1 cellular context compared by ENCODE assay signal in the genomic region with DNA sequence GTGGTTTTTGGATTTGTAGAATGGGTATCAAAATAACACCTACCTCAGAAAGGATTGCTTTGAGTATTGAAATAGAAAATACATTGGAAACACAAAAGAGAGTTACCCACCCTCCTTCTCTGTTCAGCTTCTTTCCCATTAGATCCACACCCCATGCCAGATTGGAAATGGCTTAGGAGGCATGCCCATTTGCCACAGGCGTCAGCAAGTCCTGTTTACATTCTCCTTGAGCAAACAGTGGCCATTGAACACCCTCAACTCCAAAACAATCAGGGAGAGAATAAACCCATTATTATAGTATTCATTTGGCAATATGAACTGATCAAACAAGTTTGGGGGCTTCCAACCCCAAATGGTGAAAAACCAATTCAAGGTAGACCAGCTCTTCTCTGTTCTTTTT.
TF ChIP-seq lines count a peak whose summit lies in the region.

No MANE protein-coding gene starts in this region.

TF ChIP-seq in GM23338, 12 proteins besides CTCF, POLR2A, EP300 and RAD21:
- TF ChIP-seq ZNF114 (CRISPR knock-in tag; IDR thresholded peaks at IDR 0.05) (no peak), STAT1 (IDR thresholded peaks at IDR 0.05; ENCODE audit: unreplicated experiment) (no peak), ZNF331 (CRISPR knock-in tag; IDR thresholded peaks at IDR 0.05; ENCODE audit: low read depth) (no peak), NANOG (IDR thresholded peaks at IDR 0.05; ENCODE audit: borderline replicate concordance) (no peak), EZH2phosphoT487 (IDR thresholded peaks at IDR 0.05; ENCODE audit: unreplicated experiment) (no peak), POLR2AphosphoS5 (IDR thresholded peaks at IDR 0.05; ENCODE audit: low read depth) (no peak), JUNB (IDR thresholded peaks at IDR 0.05; ENCODE audit: unreplicated experiment) (no peak), EZH2 (IDR thresholded peaks at IDR 0.05; ENCODE audit: low read depth, unreplicated experiment) (no peak), CREB1 (CRISPR knock-in tag; IDR thresholded peaks at IDR 0.05; ENCODE audit: low read depth) (no peak)
- TF ChIP-seq, protein P1, sequence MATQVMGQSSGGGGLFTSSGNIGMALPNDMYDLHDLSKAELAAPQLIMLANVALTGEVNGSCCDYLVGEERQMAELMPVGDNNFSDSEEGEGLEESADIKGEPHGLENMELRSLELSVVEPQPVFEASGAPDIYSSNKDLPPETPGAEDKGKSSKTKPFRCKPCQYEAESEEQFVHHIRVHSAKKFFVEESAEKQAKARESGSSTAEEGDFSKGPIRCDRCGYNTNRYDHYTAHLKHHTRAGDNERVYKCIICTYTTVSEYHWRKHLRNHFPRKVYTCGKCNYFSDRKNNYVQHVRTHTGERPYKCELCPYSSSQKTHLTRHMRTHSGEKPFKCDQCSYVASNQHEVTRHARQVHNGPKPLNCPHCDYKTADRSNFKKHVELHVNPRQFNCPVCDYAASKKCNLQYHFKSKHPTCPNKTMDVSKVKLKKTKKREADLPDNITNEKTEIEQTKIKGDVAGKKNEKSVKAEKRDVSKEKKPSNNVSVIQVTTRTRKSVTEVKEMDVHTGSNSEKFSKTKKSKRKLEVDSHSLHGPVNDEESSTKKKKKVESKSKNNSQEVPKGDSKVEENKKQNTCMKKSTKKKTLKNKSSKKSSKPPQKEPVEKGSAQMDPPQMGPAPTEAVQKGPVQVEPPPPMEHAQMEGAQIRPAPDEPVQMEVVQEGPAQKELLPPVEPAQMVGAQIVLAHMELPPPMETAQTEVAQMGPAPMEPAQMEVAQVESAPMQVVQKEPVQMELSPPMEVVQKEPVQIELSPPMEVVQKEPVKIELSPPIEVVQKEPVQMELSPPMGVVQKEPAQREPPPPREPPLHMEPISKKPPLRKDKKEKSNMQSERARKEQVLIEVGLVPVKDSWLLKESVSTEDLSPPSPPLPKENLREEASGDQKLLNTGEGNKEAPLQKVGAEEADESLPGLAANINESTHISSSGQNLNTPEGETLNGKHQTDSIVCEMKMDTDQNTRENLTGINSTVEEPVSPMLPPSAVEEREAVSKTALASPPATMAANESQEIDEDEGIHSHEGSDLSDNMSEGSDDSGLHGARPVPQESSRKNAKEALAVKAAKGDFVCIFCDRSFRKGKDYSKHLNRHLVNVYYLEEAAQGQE (IDR thresholded peaks at IDR 0.05; ENCODE audit: unreplicated experiment): no peak
- TF ChIP-seq, protein P2, sequence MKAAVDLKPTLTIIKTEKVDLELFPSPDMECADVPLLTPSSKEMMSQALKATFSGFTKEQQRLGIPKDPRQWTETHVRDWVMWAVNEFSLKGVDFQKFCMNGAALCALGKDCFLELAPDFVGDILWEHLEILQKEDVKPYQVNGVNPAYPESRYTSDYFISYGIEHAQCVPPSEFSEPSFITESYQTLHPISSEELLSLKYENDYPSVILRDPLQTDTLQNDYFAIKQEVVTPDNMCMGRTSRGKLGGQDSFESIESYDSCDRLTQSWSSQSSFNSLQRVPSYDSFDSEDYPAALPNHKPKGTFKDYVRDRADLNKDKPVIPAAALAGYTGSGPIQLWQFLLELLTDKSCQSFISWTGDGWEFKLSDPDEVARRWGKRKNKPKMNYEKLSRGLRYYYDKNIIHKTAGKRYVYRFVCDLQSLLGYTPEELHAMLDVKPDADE (IDR thresholded peaks at IDR 0.05): no peak
- TF ChIP-seq, protein P3, sequence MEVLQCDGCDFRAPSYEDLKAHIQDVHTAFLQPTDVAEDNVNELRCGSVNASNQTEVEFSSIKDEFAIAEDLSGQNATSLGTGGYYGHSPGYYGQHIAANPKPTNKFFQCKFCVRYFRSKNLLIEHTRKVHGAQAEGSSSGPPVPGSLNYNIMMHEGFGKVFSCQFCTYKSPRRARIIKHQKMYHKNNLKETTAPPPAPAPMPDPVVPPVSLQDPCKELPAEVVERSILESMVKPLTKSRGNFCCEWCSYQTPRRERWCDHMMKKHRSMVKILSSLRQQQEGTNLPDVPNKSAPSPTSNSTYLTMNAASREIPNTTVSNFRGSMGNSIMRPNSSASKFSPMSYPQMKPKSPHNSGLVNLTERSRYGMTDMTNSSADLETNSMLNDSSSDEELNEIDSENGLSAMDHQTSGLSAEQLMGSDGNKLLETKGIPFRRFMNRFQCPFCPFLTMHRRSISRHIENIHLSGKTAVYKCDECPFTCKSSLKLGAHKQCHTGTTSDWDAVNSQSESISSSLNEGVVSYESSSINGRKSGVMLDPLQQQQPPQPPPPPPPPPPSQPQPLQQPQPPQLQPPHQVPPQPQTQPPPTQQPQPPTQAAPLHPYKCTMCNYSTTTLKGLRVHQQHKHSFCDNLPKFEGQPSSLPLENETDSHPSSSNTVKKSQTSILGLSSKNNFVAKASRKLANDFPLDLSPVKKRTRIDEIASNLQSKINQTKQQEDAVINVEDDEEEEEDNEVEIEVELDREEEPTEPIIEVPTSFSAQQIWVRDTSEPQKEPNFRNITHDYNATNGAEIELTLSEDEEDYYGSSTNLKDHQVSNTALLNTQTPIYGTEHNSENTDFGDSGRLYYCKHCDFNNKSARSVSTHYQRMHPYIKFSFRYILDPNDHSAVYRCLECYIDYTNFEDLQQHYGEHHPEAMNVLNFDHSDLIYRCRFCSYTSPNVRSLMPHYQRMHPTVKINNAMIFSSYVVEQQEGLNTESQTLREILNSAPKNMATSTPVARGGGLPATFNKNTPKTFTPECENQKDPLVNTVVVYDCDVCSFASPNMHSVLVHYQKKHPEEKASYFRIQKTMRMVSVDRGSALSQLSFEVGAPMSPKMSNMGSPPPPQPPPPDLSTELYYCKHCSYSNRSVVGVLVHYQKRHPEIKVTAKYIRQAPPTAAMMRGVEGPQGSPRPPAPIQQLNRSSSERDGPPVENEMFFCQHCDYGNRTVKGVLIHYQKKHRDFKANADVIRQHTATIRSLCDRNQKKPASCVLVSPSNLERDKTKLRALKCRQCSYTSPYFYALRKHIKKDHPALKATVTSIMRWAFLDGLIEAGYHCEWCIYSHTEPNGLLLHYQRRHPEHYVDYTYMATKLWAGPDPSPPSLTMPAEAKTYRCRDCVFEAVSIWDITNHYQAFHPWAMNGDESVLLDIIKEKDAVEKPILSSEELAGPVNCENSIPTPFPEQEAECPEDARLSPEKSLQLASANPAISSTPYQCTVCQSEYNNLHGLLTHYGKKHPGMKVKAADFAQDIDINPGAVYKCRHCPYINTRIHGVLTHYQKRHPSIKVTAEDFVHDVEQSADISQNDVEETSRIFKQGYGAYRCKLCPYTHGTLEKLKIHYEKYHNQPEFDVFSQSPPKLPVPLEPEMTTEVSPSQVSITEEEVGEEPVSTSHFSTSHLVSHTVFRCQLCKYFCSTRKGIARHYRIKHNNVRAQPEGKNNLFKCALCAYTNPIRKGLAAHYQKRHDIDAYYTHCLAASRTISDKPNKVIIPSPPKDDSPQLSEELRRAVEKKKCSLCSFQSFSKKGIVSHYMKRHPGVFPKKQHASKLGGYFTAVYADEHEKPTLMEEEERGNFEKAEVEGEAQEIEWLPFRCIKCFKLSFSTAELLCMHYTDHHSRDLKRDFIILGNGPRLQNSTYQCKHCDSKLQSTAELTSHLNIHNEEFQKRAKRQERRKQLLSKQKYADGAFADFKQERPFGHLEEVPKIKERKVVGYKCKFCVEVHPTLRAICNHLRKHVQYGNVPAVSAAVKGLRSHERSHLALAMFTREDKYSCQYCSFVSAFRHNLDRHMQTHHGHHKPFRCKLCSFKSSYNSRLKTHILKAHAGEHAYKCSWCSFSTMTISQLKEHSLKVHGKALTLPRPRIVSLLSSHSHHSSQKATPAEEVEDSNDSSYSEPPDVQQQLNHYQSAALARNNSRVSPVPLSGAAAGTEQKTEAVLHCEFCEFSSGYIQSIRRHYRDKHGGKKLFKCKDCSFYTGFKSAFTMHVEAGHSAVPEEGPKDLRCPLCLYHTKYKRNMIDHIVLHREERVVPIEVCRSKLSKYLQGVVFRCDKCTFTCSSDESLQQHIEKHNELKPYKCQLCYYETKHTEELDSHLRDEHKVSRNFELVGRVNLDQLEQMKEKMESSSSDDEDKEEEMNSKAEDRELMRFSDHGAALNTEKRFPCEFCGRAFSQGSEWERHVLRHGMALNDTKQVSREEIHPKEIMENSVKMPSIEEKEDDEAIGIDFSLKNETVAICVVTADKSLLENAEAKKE (CRISPR knock-in tag; IDR thresholded peaks at IDR 0.05): no peak
